ENCODE assay signal across 8 cellular contexts in genomic region chr2:216017365-216017764, GRCh38. TPM values are rescaled to one million over a fixed set of nuclear protein-coding genes. Genes with fewer than 3 reads are reported as not detected.
DNase-seq lines count a peak whose midpoint lies in the region; ATAC-seq, FAIRE-seq and TF ChIP-seq lines count a peak whose summit lies in the region.

No MANE protein-coding gene starts in this region.

- TF ChIP-seq POLR2A in gastroesophageal sphincter (IDR thresholded peaks at IDR 0.05), result no peak
- TF ChIP-seq POLR2A in heart left ventricle (IDR thresholded peaks at IDR 0.05), result no peak

- peak; percentile 46 for ATAC-seq in GM19463 (IDR thresholded peaks at IDR 0.05; ENCODE audit: unreplicated experiment)
- no peak for ATAC-seq in gastroesophageal sphincter
- ATAC-seq in heart left ventricle, result no peak

- no peak for TF ChIP-seq CTCF in bronchial epithelial cell (IDR thresholded peaks at IDR 0.05; ENCODE audit: insufficient read depth, low read length, severe bottlenecking)
- no peak for TF ChIP-seq CTCF in gastroesophageal sphincter (IDR thresholded peaks at IDR 0.05)
- TF ChIP-seq CTCF in heart left ventricle (IDR thresholded peaks at IDR 0.05), result no peak

- H3K4me3 ChIP-seq in bronchial epithelial cell (ENCODE audit: low read depth, low read length) (no peak overlapping the region), gastroesophageal sphincter (no peak overlapping the region), heart left ventricle (no peak overlapping the region)

- H3K4me1 ChIP-seq in gastroesophageal sphincter (peaks cover 0 to 16% (median 7%) of the 10 kb centered on the region in 3 donors), heart left ventricle (peaks cover 0 to 20% (median 7%) of the 10 kb centered on the region in 12 donors)

- intact Hi-C loops in heart left ventricle (cut with DNase I), result no loop called here

- H3K36me3 ChIP-seq in bronchial epithelial cell (ENCODE audit: control insufficient read depth, insufficient read depth, low read length) (no peaks in the 10 kb centered on the region), gastroesophageal sphincter (no peaks in the 10 kb centered on the region), heart left ventricle (no peaks in the 10 kb centered on the region)

- H3K9me3 ChIP-seq in gastroesophageal sphincter (no peaks in the 10 kb centered on the region), heart left ventricle (no peaks in the 10 kb centered on the region)

- H3K27ac ChIP-seq in gastroesophageal sphincter (no peak overlapping the region), heart left ventricle (no peak overlapping the region)

- peak; percentile 77 for DNase-seq in CD1c-positive myeloid dendritic cell (ENCODE audit: extremely low spot score)
- DNase-seq in MV-4-11 (lab: John Stamatoyannopoulos, UW), result peak; percentile 71
- DNase-seq in bronchial epithelial cell (ENCODE audit: low read depth), result peak; percentile 76
- no peak for DNase-seq in NCI-H146 treated with DMSO at 0.1 percent for 48 hours (lab: John Stamatoyannopoulos, UW; ENCODE audit: unreplicated experiment)
- no peak for DNase-seq in heart left ventricle
- DNase-seq in occipital lobe (lab: John Stamatoyannopoulos, UW), result no peak

- WGBS in gastroesophageal sphincter (ENCODE audit: low coverage in 1 of 2), 2 donors, result 50 to 86% methylated on average over 1 to 4 of the region's 4 CpGs
- WGBS in heart left ventricle, 4 donors, result 83 to 91% (median 87%) methylated on average over 4 of the region's 4 CpGs

- H3K27me3 ChIP-seq in bronchial epithelial cell (ENCODE audit: control insufficient read depth, insufficient read depth, low read length) (no peaks in the 10 kb centered on the region), gastroesophageal sphincter (no peaks in the 10 kb centered on the region), heart left ventricle (no peaks in the 10 kb centered on the region)

- no peak for TF ChIP-seq EP300 in gastroesophageal sphincter (IDR thresholded peaks at IDR 0.05)

- no peak for FAIRE-seq in bronchial epithelial cell (lab: Jason Lieb, UNC)

RNA-seq across cellular contexts. Expression of gene MREG, which starts 4.0 kb away (rescaled TPM):
- total RNA-seq in bronchial epithelial cell (24.7 and 28.8 TPM in 2 replicates), gastroesophageal sphincter (1 to 10 TPM in 1 of 4 donors, under 1 TPM in 3; 0.40 to 3.3 (median 0.54) TPM), heart left ventricle (1 to 10 TPM in 1 of 9 donors, under 1 TPM in 7, not detected in 1; 0.16 to 2.4 (median 0.40) TPM), occipital lobe (2.5 TPM)
- polyA plus RNA-seq in heart left ventricle, result under 1 TPM; 0.14 to 0.23 TPM

Comparison
In these comparisons a context has a peak if more than half of its experiments do, and no peak if none do; other contexts are left out.
1. DNase-seq: peak in CD1c-positive myeloid dendritic cell (single experiment), MV-4-11 (single experiment) and bronchial epithelial cell (single experiment); none in NCI-H146 treated with DMSO at 0.1 percent for 48 hours (single experiment), heart left ventricle (0 of 5) and occipital lobe (single experiment).